21 cellular contexts compared by ENCODE assay signal in genomic region chr20:47545499-47545898, GRCh38. TPM values are rescaled to one million over a fixed set of nuclear protein-coding genes. Genes with fewer than 3 reads are reported as not detected.
DNase-seq lines count a peak whose midpoint lies in the region; ATAC-seq, FAIRE-seq and TF ChIP-seq lines count a peak whose summit lies in the region.
"Had no signal": no experiment of that assay in that cellular context is flagged by ENCODE, and none has a peak within 500 bp of the region (broad histone marks: within the 10 kb centered on the region; RNA-seq: fewer than 3 reads in every experiment).

No MANE protein-coding gene starts in this region.

- no peaks in the 10 kb centered on the region for H3K9me3 Mint-ChIP-seq in CD8-positive, alpha-beta T cell
- H3K9me3 Mint-ChIP-seq in chondrocyte (ENCODE audit: low read depth), result no peaks in the 10 kb centered on the region

- no peak overlapping the region for H3K4me2 ChIP-seq in PC-9
- H3K4me2 ChIP-seq in parathyroid adenoma (ENCODE audit: low read length), result no peak overlapping the region

- no peak for DNase-seq in CD8-positive, alpha-beta T cell
- DNase-seq in PC-9, result no peak
- no peak for DNase-seq in chondrocyte (ENCODE audit: low spot score)
- no peak for DNase-seq in HuH-7 (ENCODE audit: low spot score)
- no peak for DNase-seq in RCC 7860 (ENCODE audit: low spot score)
- DNase-seq: AML-193; aorta; DMS153; left colon; NCI-H1105 treated with DMSO at 0.1 percent for 48 hours; NCI-H2171; NCI-H69; OCI-M1; right lobe of liver; stimulated activated CD4-positive, alpha-beta T cell treated with anti-CD3 and anti-CD28 coated beads, Interleukin-2, amount 100 ng/mL, for 24 hours had no signal

- no peak for ATAC-seq in CD8-positive, alpha-beta T cell
- ATAC-seq in HG02870 (IDR thresholded peaks at IDR 0.05; ENCODE audit: unreplicated experiment), result no peak
- ATAC-seq: left colon, right lobe of liver had no signal

- peaks cover 95% of the 10 kb centered on the region for H3K79me2 ChIP-seq in PC-9 (ENCODE audit: low read depth)
- H3K79me2 ChIP-seq in parathyroid adenoma, result peaks cover 3% of the 10 kb centered on the region

- H2AFZ ChIP-seq in PC-9 (no peak overlapping the region), parathyroid adenoma (no peak overlapping the region)

- intact Hi-C loops in CD8-positive, alpha-beta T cell (cut with DNase I, micrococcal nuclease), result no loop called here
- intact Hi-C loops in PC-9 (cut with micrococcal nuclease; ENCODE audit: unreplicated experiment), result loop anchor here (5.0 to 10.0 kb wide), 2 partner anchors 43 to 69 kb away; partner anchors contain the start of gene NCOA3

- no peaks in the 10 kb centered on the region for H3K36me3 ChIP-seq in CD8-positive, alpha-beta T cell (ENCODE audit: insufficient read depth, low read length)
- H3K36me3 ChIP-seq in PC-9 (ENCODE audit: low read depth) (peaks cover 11% of the 10 kb centered on the region), parathyroid adenoma (ENCODE audit: control insufficient read depth, insufficient read depth, low read length) (no peaks in the 10 kb centered on the region)
- H3K36me3 ChIP-seq: HAP-1, right lobe of liver, suprapubic skin had no signal

- peaks cover 77% of the 10 kb centered on the region for H3F3A ChIP-seq in PC-9 (ENCODE audit: insufficient read depth, low read depth)

- no TSS peak for BruUV-seq in PC-9 (replicated peaks; lab: Mats Ljungman, UMichigan)

- no peak overlapping the region for H3K4me3 Mint-ChIP-seq in CD8-positive, alpha-beta T cell
- no peak overlapping the region for H3K4me3 Mint-ChIP-seq in chondrocyte (ENCODE audit: unreplicated experiment)

- no peaks in the 10 kb centered on the region for H3K9me3 ChIP-seq in CD8-positive, alpha-beta T cell (ENCODE audit: low read length)
- H3K9me3 ChIP-seq in PC-9 (ENCODE audit: insufficient read depth, low read depth) (no peaks in the 10 kb centered on the region; the same call in 1 of the 2 replicates), parathyroid adenoma (ENCODE audit: control insufficient read depth, low read length) (no peaks in the 10 kb centered on the region)
- H3K9me3 ChIP-seq: HAP-1, right lobe of liver, suprapubic skin had no signal

- no peak for FAIRE-seq in RCC 7860 (lab: Jason Lieb, UNC)
- FAIRE-seq: endometrium had no signal

- H3K9me2 ChIP-seq in PC-9 (ENCODE audit: insufficient read depth), result no peaks in the 10 kb centered on the region

- no peaks in the 10 kb centered on the region for H3K27me3 Mint-ChIP-seq in CD8-positive, alpha-beta T cell (ENCODE audit: low read depth)
- H3K27me3 Mint-ChIP-seq in chondrocyte (ENCODE audit: low read depth), result no peaks in the 10 kb centered on the region

- peaks cover 22% of the 10 kb centered on the region for H3K36me3 Mint-ChIP-seq in CD8-positive, alpha-beta T cell
- no peaks in the 10 kb centered on the region for H3K36me3 Mint-ChIP-seq in chondrocyte (ENCODE audit: low read depth)

- H3K4me1 Mint-ChIP-seq in CD8-positive, alpha-beta T cell (ENCODE audit: low read depth), result peaks cover 63% of the 10 kb centered on the region
- peaks cover 61% of the 10 kb centered on the region for H3K4me1 Mint-ChIP-seq in chondrocyte (ENCODE audit: low read depth)

- no peak overlapping the region for H3K27ac ChIP-seq in CD8-positive, alpha-beta T cell (ENCODE audit: low read depth, low read length)
- H3K27ac ChIP-seq in PC-9 (peak overlapping the region; percentile 38; the same call in 1 of the 2 replicates), parathyroid adenoma (peak overlapping the region; percentile 22)
- H3K27ac ChIP-seq: foreskin keratinocyte, right lobe of liver, suprapubic skin had no signal

- no peak for TF ChIP-seq CTCF in CD8-positive, alpha-beta T cell (IDR thresholded peaks at IDR 0.05)
- no peak for TF ChIP-seq CTCF in PC-9 (conservative IDR thresholded peaks at IDR 0.05)
- TF ChIP-seq CTCF in chondrocyte (IDR thresholded peaks at IDR 0.05), result no peak
- TF ChIP-seq CTCF in parathyroid adenoma (IDR thresholded peaks at IDR 0.05), result no peak

- H4K20me1 ChIP-seq in PC-9 (ENCODE audit: insufficient read depth), result peaks cover 76% of the 10 kb centered on the region

- no peak overlapping the region for H3K4me3 ChIP-seq in CD8-positive, alpha-beta T cell (ENCODE audit: low read depth, low read length)
- H3K4me3 ChIP-seq in PC-9 (no peak overlapping the region), parathyroid adenoma (ENCODE audit: low read depth, low read length) (no peak overlapping the region)
- H3K4me3 ChIP-seq: HAP-1, right lobe of liver, suprapubic skin had no signal

- POLR2A ChIA-PET in CD8-positive, alpha-beta T cell (lab: Charles Lee), result interaction anchor here (0.6 to 1.1 kb wide), 4 partner anchors 21 to 980 kb away, joined by 3 to 5 read pairs (median 4); no protein-coding TSS in a partner anchor
- POLR2A ChIA-PET in PC-9 (lab: Charles Lee; ENCODE audit: unreplicated experiment), result no interaction called here

- H3K27ac Mint-ChIP-seq in CD8-positive, alpha-beta T cell, result peak overlapping the region; percentile 24
- peak overlapping the region; percentile 77 for H3K27ac Mint-ChIP-seq in chondrocyte (ENCODE audit: unreplicated experiment)

- H3K9ac ChIP-seq in parathyroid adenoma, result no peak overlapping the region

- CTCF ChIA-PET in CD8-positive, alpha-beta T cell (lab: Charles Lee), result no interaction called here
- CTCF ChIA-PET in PC-9 (lab: Charles Lee), result interaction anchor here (0.7 kb wide), 1 partner anchor 13 kb away, joined by 4 read pairs; no protein-coding TSS in a partner anchor

- peaks cover 34% of the 10 kb centered on the region for H3K4me1 ChIP-seq in CD8-positive, alpha-beta T cell (ENCODE audit: insufficient read depth, low read length)
- H3K4me1 ChIP-seq in PC-9 (replicated peaks; ENCODE audit: insufficient read depth) (peaks cover 43% of the 10 kb centered on the region), parathyroid adenoma (no peaks in the 10 kb centered on the region)

- no peaks in the 10 kb centered on the region for H3K27me3 ChIP-seq in CD8-positive, alpha-beta T cell (ENCODE audit: insufficient read depth, low read length)
- no peaks in the 10 kb centered on the region for H3K27me3 ChIP-seq in PC-9 (ENCODE audit: insufficient read depth, low read depth)
- no peaks in the 10 kb centered on the region for H3K27me3 ChIP-seq in parathyroid adenoma (ENCODE audit: control insufficient read depth, insufficient read depth, low read length)
- H3K27me3 ChIP-seq: foreskin keratinocyte, right lobe of liver, suprapubic skin had no signal

RNA-seq across cellular contexts. Expression of gene NCOA3, which starts 43.8 kb away (rescaled TPM):
- 10 to 100 TPM; 45.1 to 47.1 TPM for total RNA-seq in CD8-positive, alpha-beta T cell
- total RNA-seq in PC-9 (2021), result 40.3 and 78.0 TPM in 2 replicates
- total RNA-seq in chondrocyte, result 38.1 to 56.0 TPM (median 45.2 TPM) in 3 replicates
